ENCODE assay signal across 1 cellular context in the genomic region with DNA sequence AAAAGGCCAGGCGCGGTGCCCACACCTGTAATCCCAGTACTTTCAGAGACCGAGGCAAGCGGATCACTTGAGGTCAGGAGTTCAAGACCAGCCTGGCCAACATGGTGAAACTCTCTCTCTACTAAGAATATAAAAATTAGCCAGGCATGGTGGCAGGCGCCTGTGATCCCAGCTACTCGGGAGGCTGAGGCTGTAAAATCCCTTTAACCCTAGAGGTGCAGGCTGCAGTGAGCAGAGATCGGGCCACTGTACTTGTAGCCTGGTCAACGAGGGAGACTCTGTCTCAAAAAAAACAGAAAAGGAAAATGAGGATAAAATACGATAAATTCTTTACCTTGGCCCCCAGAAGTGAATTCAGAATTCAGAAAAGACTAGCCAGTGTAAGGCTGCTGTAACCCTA.
A peak's percentile ranks its signal among the peaks of the same experiment; 100 is the strongest.
TF ChIP-seq lines count a peak whose summit lies in the region.

No MANE protein-coding gene starts in this region.

TF ChIP-seq in HepG2, 621 proteins besides CTCF, POLR2A, EP300 and RAD21:
- TF ChIP-seq GATA4 (IDR thresholded peaks at IDR 0.05; ENCODE audit: borderline replicate concordance, low read depth): no peak
- TF ChIP-seq ZNF652 (CRISPR knock-in tag; IDR thresholded peaks at IDR 0.05; ENCODE audit: borderline replicate concordance, low read depth): peak; percentile 57; the same call in 1 of the 2 replicates
